8 cellular contexts compared by ENCODE assay signal in genomic region chr7:140304071-140304799, GRCh38.
A peak's percentile ranks its signal among the peaks of the same experiment; 100 is the strongest.
DNase-seq lines count a peak whose midpoint lies in the region; ATAC-seq and TF ChIP-seq lines count a peak whose summit lies in the region.

No MANE protein-coding gene starts in this region.

- H3K27me3 ChIP-seq in A673 (replicated peaks; ENCODE audit: insufficient read depth, low read depth, low read length, poor library complexity) (no peaks in the 10 kb centered on the region), aorta (ENCODE audit: control insufficient read depth in 1 of 2, insufficient read depth in 2 of 2, low read length in 1 of 2) (no peaks in the 10 kb centered on the region)

- POLR2A ChIA-PET in A673 (lab: Charles Lee; ENCODE audit: low non-redundant PET), result no interaction called here

- no peaks in the 10 kb centered on the region for H3K36me3 ChIP-seq in A673 (ENCODE audit: insufficient read depth, low read length, poor library complexity, severe bottlenecking)
- no peaks in the 10 kb centered on the region for H3K36me3 ChIP-seq in aorta (ENCODE audit: control insufficient read depth in 1 of 2, insufficient read depth in 2 of 2, low read length in 1 of 2)

- no peaks in the 10 kb centered on the region for H3K36me3 Mint-ChIP-seq in activated T-helper 17 cell treated with anti-CD3 and anti-CD28 coated beads, Interleukin-2, amount 50 U/mL, for 72 hours (ENCODE audit: low read depth)

- H3K9me3 ChIP-seq in A673 (ENCODE audit: low read depth, low read length, poor library complexity, severe bottlenecking) (no peaks in the 10 kb centered on the region), aorta (ENCODE audit: control insufficient read depth, low read length) (no peaks in the 10 kb centered on the region)

- peaks cover 5% of the 10 kb centered on the region for H3K4me1 Mint-ChIP-seq in activated T-helper 17 cell treated with anti-CD3 and anti-CD28 coated beads, Interleukin-2, amount 50 U/mL, for 72 hours

- peak overlapping the region; percentile 74 for H3K27ac Mint-ChIP-seq in activated T-helper 17 cell treated with anti-CD3 and anti-CD28 coated beads, Interleukin-2, amount 50 U/mL, for 72 hours

- H3K4me3 ChIP-seq in A673 (ENCODE audit: low read depth, low read length, poor library complexity, severe bottlenecking), result no peak overlapping the region
- H3K4me3 ChIP-seq in aorta (ENCODE audit: low read length in 2 of 2), result no peak overlapping the region

- peak; percentile 36; the same call in 1 of the 2 replicates for TF ChIP-seq CTCF in A673 (conservative IDR thresholded peaks at IDR 0.05; ENCODE audit: low read depth, low read length)

- DNase-seq in A673 (ENCODE audit: low spot score) (peak; percentile 31), MV-4-11 (lab: John Stamatoyannopoulos, UW) (peak; percentile 9), iPS-NIHi7 (ENCODE audit: extremely low spot score) (peak; percentile 49), aorta (peak in 1 of 2 donors; percentile 17), foreskin melanocyte (no peak), HuH-7.5 (ENCODE audit: low spot score) (no peak)

- no TSS peak for BruUV-seq in A673 (replicated peaks; lab: Mats Ljungman, UMichigan)

- CTCF ChIA-PET in A673 (lab: Charles Lee), result interaction anchor here (0.6 kb wide), 1 partner anchor 844 kb away, joined by 3 read pairs; no protein-coding TSS in a partner anchor

- H3K4me1 ChIP-seq in A673 (ENCODE audit: insufficient read depth, low read length, poor library complexity, severe bottlenecking) (no peaks in the 10 kb centered on the region), aorta (ENCODE audit: control insufficient read depth in 1 of 2, insufficient read depth in 2 of 2, low read length in 2 of 2) (no peaks in the 10 kb centered on the region)

- peak overlapping the region; percentile 35 for H3K4me3 Mint-ChIP-seq in activated T-helper 17 cell treated with anti-CD3 and anti-CD28 coated beads, Interleukin-2, amount 50 U/mL, for 72 hours

- intact Hi-C loops in A673 (cut with micrococcal nuclease; ENCODE audit: unreplicated experiment) (no loop called here), aorta (cut with DNase I) (no loop called here)

- H3K27me3 Mint-ChIP-seq in activated T-helper 17 cell treated with anti-CD3 and anti-CD28 coated beads, Interleukin-2, amount 50 U/mL, for 72 hours, result no peaks in the 10 kb centered on the region

- 97% methylated on average over 7 of the region's 7 CpGs for WGBS in aorta, 2 donors

- H3K27ac ChIP-seq in A673 (ENCODE audit: low read depth, low read length, poor library complexity, severe bottlenecking) (no peak overlapping the region), aorta (ENCODE audit: low read depth in 1 of 2, low read length in 2 of 2) (no peak overlapping the region)

- no peaks in the 10 kb centered on the region for H3K9me3 Mint-ChIP-seq in activated T-helper 17 cell treated with anti-CD3 and anti-CD28 coated beads, Interleukin-2, amount 50 U/mL, for 72 hours

- peak; percentile 72 for ATAC-seq in GM18498 (IDR thresholded peaks at IDR 0.05; ENCODE audit: unreplicated experiment)
- ATAC-seq in activated T-helper 17 cell treated with anti-CD3 and anti-CD28 coated beads, Interleukin-2, amount 50 U/mL, for 72 hours (replicated peaks), result peak; percentile 97
- peak; percentile 76 for ATAC-seq in aorta (ENCODE audit: low FRiP score)

Comparison
In these comparisons a context has a peak if more than half of its experiments do, and no peak if none do; other contexts are left out.
1. DNase-seq: peak in A673 (single experiment), MV-4-11 (single experiment) and iPS-NIHi7 (single experiment); none in foreskin melanocyte (single experiment) and HuH-7.5 (single experiment).
2. Peak in every context shown above with its lines, with median percentiles within 50 percentile points of each other: ATAC-seq.